ENCODE assay signal across 20 cellular contexts in the genomic region with DNA sequence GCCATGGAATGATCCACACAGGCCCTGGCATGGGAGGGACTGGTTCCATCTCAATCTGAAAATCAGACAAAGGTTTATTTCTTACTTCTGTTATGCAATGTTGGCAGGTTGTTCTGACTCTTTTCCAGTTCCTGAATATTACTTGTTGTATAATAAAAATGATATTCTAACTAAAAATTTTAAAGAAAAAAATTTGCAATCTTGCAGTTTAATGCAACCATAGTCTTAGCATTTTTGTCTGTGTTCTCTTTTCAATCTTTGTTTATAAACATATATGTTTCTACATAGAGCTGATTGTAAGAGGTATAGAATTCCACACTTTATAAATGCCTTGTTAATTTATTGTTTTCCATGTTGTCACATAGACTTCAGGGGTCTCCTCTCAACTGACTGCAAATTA.
"Had no signal": no experiment of that assay in that cellular context is flagged by ENCODE, and none has a peak within 500 bp of the region (broad histone marks: within the 10 kb centered on the region; RNA-seq: fewer than 3 reads in every experiment).

No MANE protein-coding gene starts in this region.

- H3K4me1 ChIP-seq: colonic mucosa, parathyroid adenoma, transverse colon had no signal

- H3K36me3 ChIP-seq: colonic mucosa, heart left ventricle, transverse colon had no signal

- ATAC-seq: activated naive CD4-positive, alpha-beta T cell treated with anti-CD3 and anti-CD28 coated beads, Interleukin-2, amount 50 U/mL, for 72 hours; activated T-helper 17 cell treated with anti-CD3 and anti-CD28 coated beads, Interleukin-2, amount 50 U/mL, for 72 hours; left cardiac atrium; right cardiac atrium; stimulated activated effector memory CD8-positive, alpha-beta T cell treated with anti-CD3 and anti-CD28 coated beads, Interleukin-12 subunit alpha, Interleukin-12 subunit beta, amount 100 ng/mL, for 72 hours had no signal

- H3K9me3 ChIP-seq: colonic mucosa, heart left ventricle, transverse colon had no signal

- H2AFZ ChIP-seq: parathyroid adenoma had no signal

- H3K9ac ChIP-seq: parathyroid adenoma had no signal

- H3K27ac ChIP-seq: colonic mucosa, parathyroid adenoma had no signal

- H3K27me3 ChIP-seq: colonic mucosa, transverse colon had no signal

- H3K27me3 Mint-ChIP-seq: activated T-cell treated with anti-CD3 and anti-CD28 coated beads, Interleukin-2, amount 50 U/mL, for 24 hours had no signal

- H3K36me3 Mint-ChIP-seq: activated naive CD4-positive, alpha-beta T cell treated with anti-CD3 and anti-CD28 coated beads, Interleukin-2, amount 50 U/mL, for 72 hours; stimulated activated effector memory CD8-positive, alpha-beta T cell treated with anti-CD3 and anti-CD28 coated beads, Interleukin-12 subunit alpha, Interleukin-12 subunit beta, amount 100 ng/mL, for 72 hours had no signal

- FAIRE-seq: bronchial epithelial cell, urothelium cell line had no signal

- H3K27ac Mint-ChIP-seq: activated naive CD4-positive, alpha-beta T cell treated with anti-CD3 and anti-CD28 coated beads, Interleukin-2, amount 50 U/mL, for 72 hours; activated T-cell treated with anti-CD3 and anti-CD28 coated beads, Interleukin-2, amount 50 U/mL, for 24 hours; activated T-helper 17 cell treated with anti-CD3 and anti-CD28 coated beads, Interleukin-2, amount 50 U/mL, for 72 hours; nephron progenitor cell; stimulated activated effector memory CD8-positive, alpha-beta T cell treated with anti-CD3 and anti-CD28 coated beads, Interleukin-12 subunit alpha, Interleukin-12 subunit beta, amount 100 ng/mL, for 72 hours had no signal

- H3K79me2 ChIP-seq: parathyroid adenoma had no signal

- H3K9me3 Mint-ChIP-seq: activated naive CD4-positive, alpha-beta T cell treated with anti-CD3 and anti-CD28 coated beads, Interleukin-2, amount 50 U/mL, for 72 hours; activated T-cell treated with anti-CD3 and anti-CD28 coated beads, Interleukin-2, amount 50 U/mL, for 24 hours; activated T-helper 17 cell treated with anti-CD3 and anti-CD28 coated beads, Interleukin-2, amount 50 U/mL, for 72 hours; stimulated activated effector memory CD8-positive, alpha-beta T cell treated with anti-CD3 and anti-CD28 coated beads, Interleukin-12 subunit alpha, Interleukin-12 subunit beta, amount 100 ng/mL, for 72 hours had no signal

- H3K4me1 Mint-ChIP-seq: activated T-helper 17 cell treated with anti-CD3 and anti-CD28 coated beads, Interleukin-2, amount 50 U/mL, for 72 hours; nephron progenitor cell; stimulated activated effector memory CD8-positive, alpha-beta T cell treated with anti-CD3 and anti-CD28 coated beads, Interleukin-12 subunit alpha, Interleukin-12 subunit beta, amount 100 ng/mL, for 72 hours had no signal

- H3K4me3 ChIP-seq: colonic mucosa, heart left ventricle, transverse colon had no signal

- H3K4me3 Mint-ChIP-seq: activated T-cell treated with anti-CD3 and anti-CD28 coated beads, Interleukin-2, amount 50 U/mL, for 24 hours; activated T-helper 17 cell treated with anti-CD3 and anti-CD28 coated beads, Interleukin-2, amount 50 U/mL, for 72 hours; nephron progenitor cell; stimulated activated effector memory CD8-positive, alpha-beta T cell treated with anti-CD3 and anti-CD28 coated beads, Interleukin-12 subunit alpha, Interleukin-12 subunit beta, amount 100 ng/mL, for 72 hours had no signal

- DNase-seq: activated CD4-positive, alpha-beta T cell treated with anti-CD3 and anti-CD28 coated beads, Interleukin-2, amount 50 U/mL, for 4 hours; activated CD8-positive, alpha-beta memory T cell treated with anti-CD3 and anti-CD28 coated beads for 24 hours; activated CD8-positive, alpha-beta memory T cell treated with anti-CD3 and anti-CD28 coated beads, Interleukin-2, amount 50 U/mL, for 4 hours; activated T-cell treated with anti-CD3 and anti-CD28 coated beads, Interleukin-2, amount 50 U/mL, for 24 hours; colonic mucosa; heart left ventricle; islet precursor cell; left cardiac atrium; mesenchymal stem cell; nephron progenitor cell; right cardiac atrium; stimulated activated CD4-positive, alpha-beta T cell treated with anti-CD3 and anti-CD28 coated beads, Interleukin-1b, Interleukin-23, amount 100 ng/mL, for 48 hours; T-helper 9 cell; transverse colon had no signal
